In the genomic region with DNA sequence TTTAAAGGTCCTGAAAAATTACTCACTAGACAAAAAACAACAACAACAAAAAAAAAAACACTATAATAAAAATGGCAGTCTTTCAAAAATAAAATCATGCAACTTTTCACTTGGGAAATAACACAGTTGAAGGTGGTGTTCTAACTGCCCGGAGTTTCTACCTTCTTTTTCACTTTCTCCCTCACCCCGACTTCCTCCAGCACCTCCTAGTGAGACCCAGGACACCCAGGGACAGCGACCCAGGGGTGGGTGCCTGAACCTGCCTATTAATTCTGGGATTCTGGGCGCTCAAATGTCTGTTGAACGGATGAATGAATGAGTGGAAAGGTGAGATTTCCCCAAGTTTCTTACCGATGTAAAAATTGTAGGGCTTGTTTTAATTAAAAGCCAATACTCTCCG, we compare ENCODE assay signal across 23 cellular contexts. TPM values are rescaled to one million over a fixed set of nuclear protein-coding genes. Genes with fewer than 3 reads are reported as not detected.
DNase-seq lines count a peak whose midpoint lies in the region; ATAC-seq and TF ChIP-seq lines count a peak whose summit lies in the region.
"Had no signal": no experiment of that assay in that cellular context is flagged by ENCODE, and none has a peak within 500 bp of the region (broad histone marks: within the 10 kb centered on the region; RNA-seq: fewer than 3 reads in every experiment).

No MANE protein-coding gene starts in this region.

- H3K9ac ChIP-seq in endodermal cell (ENCODE audit: extremely low read depth, low read length, poor library complexity, severe bottlenecking) (no peak overlapping the region), neural progenitor cell (no peak overlapping the region)
- H3K9ac ChIP-seq: BLaER1 had no signal

- H3K27me3 Mint-ChIP-seq in endodermal cell (ENCODE audit: insufficient read depth) (peaks cover 47% of the 10 kb centered on the region), neural progenitor cell (ENCODE audit: insufficient read depth, low read depth) (peaks cover 37% of the 10 kb centered on the region)

- intact Hi-C loops in left ventricle myocardium inferior (cut with micrococcal nuclease) = no loop called here
- intact Hi-C loops in cardiac septum (cut with DNase I) = no loop called here

- DNase-seq in left ventricle myocardium inferior (no peak), cardiac septum (ENCODE audit: low spot score) (no peak), endodermal cell (no peak), neural progenitor cell (ENCODE audit: low spot score) (no peak), NCI-H69 (lab: John Stamatoyannopoulos, UW) (no peak), D341Med (ENCODE audit: low spot score) (no peak)
- no peak for DNase-seq in NK-92 treated with Interleukin-12 subunit alpha and Interleukin-12 subunit beta, amount 100 ng/mL, for 24 hours (lab: John Stamatoyannopoulos, UW)
- DNase-seq: 8988T; CD8-positive, alpha-beta memory T cell; DMS 273 treated with DMSO at 0.1 percent for 48 hours; GF-D8; GOT3; NCI-H1436; NCI-H2029 treated with DMSO at 0.1 percent for 48 hours; NCI-H2171 treated with DMSO at 0.1 percent for 48 hours; NCI-H446 treated with DMSO at 0.1 percent for 48 hours; NCI-H748 treated with DMSO at 0.1 percent for 48 hours; PC-9 had no signal

- H3K4me3 Mint-ChIP-seq in endodermal cell (no peak overlapping the region), neural progenitor cell (no peak overlapping the region)
- H3K4me3 Mint-ChIP-seq: CD8-positive, alpha-beta memory T cell had no signal

- TF ChIP-seq CTCF in left ventricle myocardium inferior (IDR thresholded peaks at IDR 0.05; ENCODE audit: borderline replicate concordance) (no peak), endodermal cell (conservative IDR thresholded peaks at IDR 0.05) (no peak), neural progenitor cell (IDR thresholded peaks at IDR 0.05) (no peak)

- no peak overlapping the region for H2AFZ ChIP-seq in neural progenitor cell (replicated peaks)
- H2AFZ ChIP-seq: PC-9 had no signal

- H3K36me3 ChIP-seq in left ventricle myocardium inferior (no peaks in the 10 kb centered on the region), endodermal cell (ENCODE audit: control insufficient read depth, insufficient read depth, low read length) (no peaks in the 10 kb centered on the region), neural progenitor cell (no peaks in the 10 kb centered on the region)
- H3K36me3 ChIP-seq: BLaER1, SJSA1 had no signal

- H3K36me3 Mint-ChIP-seq in endodermal cell (ENCODE audit: low read depth) (no peaks in the 10 kb centered on the region), neural progenitor cell (peaks cover 16% of the 10 kb centered on the region)
- H3K36me3 Mint-ChIP-seq: CD8-positive, alpha-beta memory T cell had no signal

- peaks cover 18% of the 10 kb centered on the region for H3K4me1 Mint-ChIP-seq in endodermal cell
- H3K4me1 Mint-ChIP-seq in neural progenitor cell = peaks cover 36% of the 10 kb centered on the region

- no peaks in the 10 kb centered on the region for H3K9me3 ChIP-seq in left ventricle myocardium inferior (replicated peaks)
- no peaks in the 10 kb centered on the region for H3K9me3 ChIP-seq in endodermal cell (ENCODE audit: control insufficient read depth, low read length)
- no peaks in the 10 kb centered on the region for H3K9me3 ChIP-seq in neural progenitor cell (ENCODE audit: low read depth)

- 0 to 2% methylated on average over 4 to 7 of the region's 7 CpGs for WGBS in endodermal cell (ENCODE audit: insufficient coverage in 1 of 2, insufficient read length in 1 of 2), 2 experiments

- peaks cover 22% of the 10 kb centered on the region for H3K4me1 ChIP-seq in left ventricle myocardium inferior
- H3K4me1 ChIP-seq in endodermal cell (ENCODE audit: control insufficient read depth, insufficient read depth, low read length) = peaks cover 6% of the 10 kb centered on the region
- H3K4me1 ChIP-seq in neural progenitor cell = peaks cover 26% of the 10 kb centered on the region
- H3K4me1 ChIP-seq: SJSA1 had no signal

- H3K27ac ChIP-seq in left ventricle myocardium inferior (replicated peaks) (no peak overlapping the region), endodermal cell (ENCODE audit: low read depth, low read length) (peak overlapping the region; percentile 91), neural progenitor cell (no peak overlapping the region)
- H3K27ac ChIP-seq: BLaER1, PC-9, SJSA1 had no signal

- H4K20me1 ChIP-seq in neural progenitor cell (ENCODE audit: low read depth) = peaks cover 87% of the 10 kb centered on the region

- no peaks in the 10 kb centered on the region for H3K79me2 ChIP-seq in neural progenitor cell (ENCODE audit: low read depth)

- peak overlapping the region; percentile 62 for H3K4me3 ChIP-seq in left ventricle myocardium inferior
- H3K4me3 ChIP-seq in endodermal cell (ENCODE audit: low read length) = peak overlapping the region; percentile 29
- H3K4me3 ChIP-seq in neural progenitor cell = peak overlapping the region; percentile 67
- H3K4me3 ChIP-seq: K562, PC-9, SJSA1 had no signal

- H3K27me3 ChIP-seq in left ventricle myocardium inferior (ENCODE audit: low read depth) = peaks cover 97% of the 10 kb centered on the region
- peaks cover 98% of the 10 kb centered on the region for H3K27me3 ChIP-seq in endodermal cell (ENCODE audit: control insufficient read depth, insufficient read depth, low read length, poor library complexity, severe bottlenecking)
- H3K27me3 ChIP-seq in neural progenitor cell = peaks cover 100% of the 10 kb centered on the region
- H3K27me3 ChIP-seq: SJSA1 had no signal

- peak overlapping the region; percentile 96 for H3K4me2 ChIP-seq in neural progenitor cell
- H3K4me2 ChIP-seq: PC-9 had no signal

- H3F3A ChIP-seq in neural progenitor cell (ENCODE audit: low read depth) = peaks cover 43% of the 10 kb centered on the region

- H3K9me3 Mint-ChIP-seq in endodermal cell (no peaks in the 10 kb centered on the region), neural progenitor cell (peaks cover 4% of the 10 kb centered on the region)

- H3K27ac Mint-ChIP-seq in endodermal cell (no peak overlapping the region), neural progenitor cell (no peak overlapping the region)
- H3K27ac Mint-ChIP-seq: CD8-positive, alpha-beta memory T cell had no signal

- no peak for ATAC-seq in HG03108 (IDR thresholded peaks at IDR 0.05; ENCODE audit: unreplicated experiment)
- ATAC-seq: K562 had no signal

RNA-seq across cellular contexts. Expression of a gene that starts 2.0 kb away (rescaled TPM):
- total RNA-seq in left ventricle myocardium inferior (0.05 TPM), cardiac septum (not detected), endodermal cell (under 1 TPM in 1 of 2 donors, not detected in 1; 0.18 TPM), neural progenitor cell (ENCODE audit: low replicate concordance) (0.11 and 0.81 TPM in 2 replicates)
- 80.9 TPM for polyA plus RNA-seq in endodermal cell (2013, experiment 1 of 2)
- polyA plus RNA-seq in endodermal cell (2013, experiment 2 of 2) = 59.6 TPM
- total RNA-seq: CD8-positive, alpha-beta memory T cell; HT1080; K562; PC-9; SJSA1 had no signal
- polyA plus RNA-seq: CD8-positive, alpha-beta memory T cell; K562 had no signal
